ENCODE assay signal across 19 cellular contexts in the genomic region with DNA sequence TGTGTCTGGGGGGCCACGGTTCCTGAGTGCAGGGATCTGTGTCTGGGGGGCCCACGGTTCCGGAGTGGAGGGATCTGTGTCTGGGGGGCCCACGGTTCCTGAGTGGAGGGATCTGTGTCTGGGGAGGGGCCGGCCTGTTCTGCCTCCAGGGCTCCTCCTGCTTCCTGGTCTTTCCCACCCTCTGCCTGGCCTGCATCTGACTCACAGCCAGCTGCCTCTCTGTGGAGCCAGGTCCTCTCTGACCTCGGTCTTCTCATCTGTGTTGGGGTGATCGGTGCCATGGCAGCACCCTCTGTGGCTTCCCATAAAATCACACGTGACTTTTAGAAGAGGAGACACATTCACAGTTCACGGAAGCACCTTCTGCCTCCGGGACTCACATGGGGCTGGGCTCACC. TPM values are rescaled to one million over a fixed set of nuclear protein-coding genes. Genes with fewer than 3 reads are reported as not detected.
DNase-seq lines count a peak whose midpoint lies in the region; ATAC-seq, FAIRE-seq and TF ChIP-seq lines count a peak whose summit lies in the region.
"Had no signal": no experiment of that assay in that cellular context is flagged by ENCODE, and none has a peak within 500 bp of the region (broad histone marks: within the 10 kb centered on the region; RNA-seq: fewer than 3 reads in every experiment).

No MANE protein-coding gene starts in this region.

- 36 to 56% methylated on average over 7 to 10 of the region's 10 CpGs for WGBS in pancreas, 2 donors
- WGBS in thyroid gland, 2 donors: 91% methylated on average over 5 to 9 of the region's 10 CpGs

- no peaks in the 10 kb centered on the region for H3K9me3 Mint-ChIP-seq in CD8-positive, alpha-beta T cell
- H3K9me3 Mint-ChIP-seq: naive thymus-derived CD8-positive, alpha-beta T cell; T-helper 1 cell treated with Interleukin-12 subunit alpha and Interleukin-12 subunit beta and Interleukin-4 antibody, amounts not matched to agents 30 μg/mL and 1 μg/mL, for 36 hours had no signal

- H3K27me3 ChIP-seq in CD8-positive, alpha-beta T cell (ENCODE audit: insufficient read depth, low read length): no peaks in the 10 kb centered on the region
- H3K27me3 ChIP-seq in pancreas (no peaks in the 10 kb centered on the region), thyroid gland (no peaks in the 10 kb centered on the region)
- H3K27me3 ChIP-seq: breast epithelium had no signal

- H3K4me1 Mint-ChIP-seq in CD8-positive, alpha-beta T cell (ENCODE audit: low read depth): peaks cover 14% of the 10 kb centered on the region
- H3K4me1 Mint-ChIP-seq: B cell had no signal

- H3K4me1 ChIP-seq in CD8-positive, alpha-beta T cell (ENCODE audit: insufficient read depth, low read length): peaks cover 14% of the 10 kb centered on the region
- H3K4me1 ChIP-seq in pancreas: peaks cover 40 to 56% (median 51%) of the 10 kb centered on the region in 3 donors
- no peaks in the 10 kb centered on the region for H3K4me1 ChIP-seq in thyroid gland
- H3K4me1 ChIP-seq: HAP-1 had no signal

- DNase-seq in CD8-positive, alpha-beta T cell: no peak
- DNase-seq in NCI-H226 (peak; percentile 53), fibroblast of the aortic adventitia (ENCODE audit: low read depth) (peak; percentile 5), pancreas (peak in 3 of 6 donors; percentile 62 to 77 (median 67)), NCI-H2081 treated with DMSO at 0.1 percent for 48 hours (lab: John Stamatoyannopoulos, UW) (no peak), thyroid gland (no peak), erythroblast (lab: John Stamatoyannopoulos, UW) (no peak)
- DNase-seq: activated CD4-positive, alpha-beta T cell treated with anti-CD3 and anti-CD28 coated beads for 4 hours; activated naive CD4-positive, alpha-beta T cell treated with anti-CD3 and anti-CD28 coated beads, Interleukin-2, amount 50 U/mL, for 16 hours; DMS79; effector CD4-positive, alpha-beta T cell; left ventricle myocardium superior; NCI-H1694 treated with DMSO at 0.1 percent for 48 hours had no signal

- TF ChIP-seq POLR2A in thyroid gland (IDR thresholded peaks at IDR 0.05) (no peak), erythroblast (IDR thresholded peaks at IDR 0.05; ENCODE audit: low read length) (no peak)

- intact Hi-C loops in CD8-positive, alpha-beta T cell (cut with DNase I, micrococcal nuclease): no loop called here
- intact Hi-C loops in pancreas (cut with DNase I): no loop called here
- intact Hi-C loops in thyroid gland (cut with DNase I): no loop called here

- POLR2A ChIA-PET in CD8-positive, alpha-beta T cell (lab: Charles Lee): no interaction called here

- no peak overlapping the region for H3K27ac Mint-ChIP-seq in CD8-positive, alpha-beta T cell
- H3K27ac Mint-ChIP-seq: B cell; T-helper 1 cell treated with Interleukin-12 subunit alpha and Interleukin-12 subunit beta and Interleukin-4 antibody, amounts not matched to agents 30 μg/mL and 1 μg/mL, for 36 hours had no signal

- H3K9me3 ChIP-seq in CD8-positive, alpha-beta T cell (ENCODE audit: low read length): no peaks in the 10 kb centered on the region
- no peaks in the 10 kb centered on the region for H3K9me3 ChIP-seq in pancreas
- H3K9me3 ChIP-seq in thyroid gland: no peaks in the 10 kb centered on the region
- H3K9me3 ChIP-seq: breast epithelium, HAP-1 had no signal

- CTCF ChIA-PET in CD8-positive, alpha-beta T cell (lab: Charles Lee): interaction anchor here (1.1 kb wide), 1 partner anchor 66 kb away, joined by 3 read pairs; no protein-coding TSS in a partner anchor

- no peaks in the 10 kb centered on the region for H3K36me3 ChIP-seq in CD8-positive, alpha-beta T cell (ENCODE audit: insufficient read depth, low read length)
- no peaks in the 10 kb centered on the region for H3K36me3 ChIP-seq in pancreas
- H3K36me3 ChIP-seq in thyroid gland: no peaks in the 10 kb centered on the region
- H3K36me3 ChIP-seq: breast epithelium, HAP-1 had no signal

- H3K4me3 Mint-ChIP-seq in CD8-positive, alpha-beta T cell: no peak overlapping the region
- H3K4me3 Mint-ChIP-seq: B cell; T-helper 1 cell treated with Interleukin-12 subunit alpha and Interleukin-12 subunit beta and Interleukin-4 antibody, amounts not matched to agents 30 μg/mL and 1 μg/mL, for 36 hours had no signal

- no peak for FAIRE-seq in pancreas (lab: Jason Lieb, UNC)

- no peak overlapping the region for H3K4me3 ChIP-seq in CD8-positive, alpha-beta T cell (ENCODE audit: low read depth, low read length)
- H3K4me3 ChIP-seq in fibroblast of the aortic adventitia (ENCODE audit: low read depth, low read length): no peak overlapping the region
- H3K4me3 ChIP-seq in pancreas: no peak overlapping the region
- H3K4me3 ChIP-seq in thyroid gland (replicated peaks in 1 of 3): no peak overlapping the region
- H3K4me3 ChIP-seq: breast epithelium, HAP-1 had no signal

- peak; percentile 20 for ATAC-seq in CD8-positive, alpha-beta T cell
- peak in 2 of 4 donors; percentile 8 to 17 for ATAC-seq in pancreas
- ATAC-seq: left ventricle myocardium superior; naive thymus-derived CD8-positive, alpha-beta T cell; Right ventricle myocardium inferior had no signal

- no peak for TF ChIP-seq CTCF in CD8-positive, alpha-beta T cell (IDR thresholded peaks at IDR 0.05)
- TF ChIP-seq CTCF in fibroblast of the aortic adventitia (IDR thresholded peaks at IDR 0.05; ENCODE audit: insufficient read depth, low read length) (no peak), pancreas (IDR thresholded peaks at IDR 0.05) (no peak), thyroid gland (IDR thresholded peaks at IDR 0.05) (no peak)

- no peaks in the 10 kb centered on the region for H3K36me3 Mint-ChIP-seq in CD8-positive, alpha-beta T cell
- H3K36me3 Mint-ChIP-seq: naive thymus-derived CD8-positive, alpha-beta T cell had no signal

- H3K27ac ChIP-seq in CD8-positive, alpha-beta T cell (ENCODE audit: low read depth, low read length): no peak overlapping the region
- H3K27ac ChIP-seq in pancreas (peak overlapping the region; percentile 84 to 95 (median 90)), thyroid gland (no peak overlapping the region)
- H3K27ac ChIP-seq: breast epithelium had no signal

- H3K27me3 Mint-ChIP-seq in CD8-positive, alpha-beta T cell (ENCODE audit: low read depth): no peaks in the 10 kb centered on the region
- H3K27me3 Mint-ChIP-seq: B cell; naive thymus-derived CD8-positive, alpha-beta T cell had no signal

RNA-seq across cellular contexts. Expression of a gene that starts 50.3 kb away (rescaled TPM):
- 10 to 100 TPM; 43.4 to 46.5 TPM for total RNA-seq in CD8-positive, alpha-beta T cell
- total RNA-seq in fibroblast of the aortic adventitia (ENCODE audit: low replicate concordance): 4.2 and 5.2 TPM in 2 replicates
- total RNA-seq in pancreas: 10 to 100 TPM; 14.2 to 20.4 (median 19.3) TPM
- 10 to 100 TPM in 1 of 2 donors, 1 to 10 TPM in 1; 3.6 to 22.5 TPM for polyA plus RNA-seq in pancreas
- 1 to 10 TPM; 1.9 to 5.3 (median 3.4) TPM for total RNA-seq in thyroid gland

Comparison
In these comparisons a context has a peak if more than half of its experiments do, and no peak if none do; other contexts are left out.
1. DNase-seq: peak in NCI-H226 (single experiment) and fibroblast of the aortic adventitia (single experiment); none in CD8-positive, alpha-beta T cell (0 of 7), NCI-H2081 treated with DMSO at 0.1 percent for 48 hours (single experiment), thyroid gland (0 of 2) and erythroblast (0 of 2).
2. H3K27ac ChIP-seq: peak in pancreas (4 of 4); none in CD8-positive, alpha-beta T cell (single experiment) and thyroid gland (0 of 3).